ENCODE assay signal across 9 cellular contexts in the genomic region with DNA sequence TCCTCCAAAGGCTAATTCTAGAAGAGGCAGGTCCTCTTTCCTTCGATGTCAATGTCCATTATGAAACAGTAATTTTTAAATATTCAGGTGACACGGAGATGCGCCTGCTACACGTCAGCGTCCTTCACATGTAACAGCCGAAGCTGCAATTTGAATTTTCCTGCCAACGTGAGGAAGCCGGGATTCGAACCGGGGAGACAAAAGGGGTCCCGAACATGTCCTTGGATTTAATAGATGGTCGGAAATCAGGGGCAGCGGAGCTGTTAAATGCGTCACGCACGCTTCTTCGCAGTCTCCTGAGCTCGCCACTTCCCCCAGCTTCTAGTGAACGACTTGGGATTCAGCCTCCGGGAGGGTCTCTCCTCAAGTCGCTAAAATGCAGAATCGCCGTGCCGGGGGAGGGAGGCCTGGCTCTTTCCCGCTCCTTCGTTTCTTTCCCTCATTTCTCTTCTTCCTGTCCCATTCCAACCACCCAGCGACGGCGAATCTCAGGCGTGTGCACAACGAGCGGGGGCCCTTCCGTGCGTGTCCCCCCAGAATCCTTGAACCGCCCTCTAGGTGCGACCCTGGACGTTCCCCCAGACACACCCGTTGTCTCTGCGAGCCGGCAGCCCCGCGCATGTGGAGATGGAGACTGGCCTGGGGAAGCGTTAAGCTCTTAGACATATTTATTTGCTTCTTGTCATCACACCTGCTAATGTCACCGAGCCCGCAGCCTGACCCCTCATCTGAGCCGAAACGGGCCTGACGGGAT. TPM values are rescaled to one million over a fixed set of nuclear protein-coding genes. Genes with fewer than 3 reads are reported as not detected.
A peak's percentile ranks its signal among the peaks of the same experiment; 100 is the strongest.
DNase-seq lines count a peak whose midpoint lies in the region; ATAC-seq, FAIRE-seq and TF ChIP-seq lines count a peak whose summit lies in the region.
"Had no signal": no experiment of that assay in that cellular context is flagged by ENCODE, and none has a peak within 500 bp of the region (broad histone marks: within the 10 kb centered on the region; RNA-seq: fewer than 3 reads in every experiment).

No MANE protein-coding gene starts in this region.

- no peak for TF ChIP-seq EP300 in tibial nerve (IDR thresholded peaks at IDR 0.05)

- H3K4me3 Mint-ChIP-seq in activated naive CD4-positive, alpha-beta T cell treated with anti-CD3 and anti-CD28 coated beads, Interleukin-2, amount 10 ng/mL, durations not matched to agents 7 days and 5 days = peak overlapping the region; percentile 50
- peak overlapping the region; percentile 70 for H3K4me3 Mint-ChIP-seq in activated B cell treated with CpG ODN at 0.5 μM for 24 hours

- 24 to 32% methylated on average over 43 to 46 of the region's 48 CpGs for WGBS in tibial nerve, 2 donors

- H3K4me3 ChIP-seq in tibial nerve = peak overlapping the region; percentile 11 to 81 (median 42)

- ATAC-seq in activated B cell treated with CpG ODN at 0.5 μM for 24 hours (ENCODE audit: low read depth) (no peak), HG03045 (IDR thresholded peaks at IDR 0.05; ENCODE audit: unreplicated experiment) (no peak), GM18909 (IDR thresholded peaks at IDR 0.05; ENCODE audit: poor library complexity, unreplicated experiment) (no peak)

- TF ChIP-seq POLR2A in tibial nerve (IDR thresholded peaks at IDR 0.05) = no peak

- H3K27ac Mint-ChIP-seq in activated naive CD4-positive, alpha-beta T cell treated with anti-CD3 and anti-CD28 coated beads, Interleukin-2, amount 10 ng/mL, durations not matched to agents 7 days and 5 days = peak overlapping the region; percentile 83
- H3K27ac Mint-ChIP-seq in activated B cell treated with CpG ODN at 0.5 μM for 24 hours = peak overlapping the region; percentile 64

- TF ChIP-seq CTCF in activated B cell treated with CpG ODN at 0.5 μM for 24 hours (IDR thresholded peaks at IDR 0.05) (no peak), tibial nerve (IDR thresholded peaks at IDR 0.05) (no peak)

- CTCF ChIA-PET in activated naive CD4-positive, alpha-beta T cell treated with anti-CD3 and anti-CD28 coated beads, Interleukin-2, amount 10 ng/mL, durations not matched to agents 7 days and 5 days (lab: Charles Lee) = interaction anchor here (1.5 to 1.6 kb wide), 2 partner anchors 12 to 496 kb away, joined by 5 to 6 read pairs; no protein-coding TSS in a partner anchor
- CTCF ChIA-PET in activated B cell treated with CpG ODN at 0.5 μM for 24 hours (lab: Charles Lee) = interaction anchor here (0.9 to 4.2 kb wide), 5 partner anchors 11 to 1026 kb away, joined by 3 to 43 read pairs (median 4); no protein-coding TSS in a partner anchor

- FAIRE-seq in GM19239 (lab: Jason Lieb, UNC) = no peak

- no peaks in the 10 kb centered on the region for H3K9me3 ChIP-seq in tibial nerve
- H3K9me3 ChIP-seq: upper lobe of left lung had no signal

- intact Hi-C loops in activated B cell treated with CpG ODN at 0.5 μM for 24 hours (cut with micrococcal nuclease) = loop anchor here (5.0 kb wide), 1 partner anchor 249 kb away; no protein-coding TSS in a partner anchor

- peaks cover 89% of the 10 kb centered on the region for H3K27me3 Mint-ChIP-seq in activated naive CD4-positive, alpha-beta T cell treated with anti-CD3 and anti-CD28 coated beads, Interleukin-2, amount 10 ng/mL, durations not matched to agents 7 days and 5 days
- peaks cover 58% of the 10 kb centered on the region for H3K27me3 Mint-ChIP-seq in activated B cell treated with CpG ODN at 0.5 μM for 24 hours

- H3K27ac ChIP-seq in tibial nerve = peak overlapping the region in 3 of 4 donors; percentile 87 to 95 (median 95)

- peaks cover 49% of the 10 kb centered on the region for H3K4me1 Mint-ChIP-seq in activated naive CD4-positive, alpha-beta T cell treated with anti-CD3 and anti-CD28 coated beads, Interleukin-2, amount 10 ng/mL, durations not matched to agents 7 days and 5 days
- H3K4me1 Mint-ChIP-seq in activated B cell treated with CpG ODN at 0.5 μM for 24 hours = peaks cover 43% of the 10 kb centered on the region

- H3K9me3 Mint-ChIP-seq in activated naive CD4-positive, alpha-beta T cell treated with anti-CD3 and anti-CD28 coated beads, Interleukin-2, amount 10 ng/mL, durations not matched to agents 7 days and 5 days = no peaks in the 10 kb centered on the region
- no peaks in the 10 kb centered on the region for H3K9me3 Mint-ChIP-seq in activated B cell treated with CpG ODN at 0.5 μM for 24 hours

- peaks cover 0 to 6% (median 0%) of the 10 kb centered on the region in 3 donors for H3K36me3 ChIP-seq in tibial nerve
- H3K36me3 ChIP-seq: upper lobe of left lung had no signal

- peaks cover 6% of the 10 kb centered on the region for H3K36me3 Mint-ChIP-seq in activated naive CD4-positive, alpha-beta T cell treated with anti-CD3 and anti-CD28 coated beads, Interleukin-2, amount 10 ng/mL, durations not matched to agents 7 days and 5 days
- H3K36me3 Mint-ChIP-seq in activated B cell treated with CpG ODN at 0.5 μM for 24 hours (ENCODE audit: low read depth) = peaks cover 5% of the 10 kb centered on the region

- H3K4me1 ChIP-seq in tibial nerve = peaks cover 0 to 67% (median 14%) of the 10 kb centered on the region in 4 donors

- POLR2A ChIA-PET in activated B cell treated with CpG ODN at 0.5 μM for 24 hours (lab: Charles Lee) = interaction anchor here (0.6 to 1.2 kb wide), 2 partner anchors 9 to 141 kb away, joined by 3 to 4 read pairs; no protein-coding TSS in a partner anchor

- DNase-seq in activated naive CD4-positive, alpha-beta T cell treated with anti-CD3 and anti-CD28 coated beads, Interleukin-2, amount 10 ng/mL, durations not matched to agents 7 days and 5 days = no peak
- DNase-seq in activated naive CD4-positive, alpha-beta T cell treated with anti-CD3 and anti-CD28 coated beads, Interleukin-2, amount 50 U/mL, for 16 hours = no peak
- DNase-seq in activated B cell treated with CpG ODN at 0.5 μM for 24 hours (no peak), iris pigment epithelial cell (ENCODE audit: low read depth) (peak; percentile 15), tibial nerve (ENCODE audit: low spot score in 2 of 2) (no peak), GM19239 (ENCODE audit: insufficient read length, low spot score) (no peak)

- H3K27me3 ChIP-seq in tibial nerve = peaks cover 0 to 80% of the 10 kb centered on the region in 2 donors

RNA-seq across cellular contexts. Expression of a gene that starts 1.3 kb away (rescaled TPM):
- total RNA-seq in activated B cell treated with CpG ODN at 0.5 μM for 24 hours (1.00 and 1.1 TPM in 2 replicates), tibial nerve (10 to 100 TPM; 36.0 to 53.7 (median 50.2) TPM)

Comparison
In these comparisons a context has a peak if more than half of its experiments do, and no peak if none do; other contexts are left out.
1. RNA of a gene that starts 1.3 kb away (total RNA-seq): 36.0 to 53.7 TPM in tibial nerve; 1.00 to 1.1 TPM in activated B cell treated with CpG ODN at 0.5 μM for 24 hours; every median in the first group is over 10 times any median in the second.